ENCODE assay signal across 11 cellular contexts in the genomic region with DNA sequence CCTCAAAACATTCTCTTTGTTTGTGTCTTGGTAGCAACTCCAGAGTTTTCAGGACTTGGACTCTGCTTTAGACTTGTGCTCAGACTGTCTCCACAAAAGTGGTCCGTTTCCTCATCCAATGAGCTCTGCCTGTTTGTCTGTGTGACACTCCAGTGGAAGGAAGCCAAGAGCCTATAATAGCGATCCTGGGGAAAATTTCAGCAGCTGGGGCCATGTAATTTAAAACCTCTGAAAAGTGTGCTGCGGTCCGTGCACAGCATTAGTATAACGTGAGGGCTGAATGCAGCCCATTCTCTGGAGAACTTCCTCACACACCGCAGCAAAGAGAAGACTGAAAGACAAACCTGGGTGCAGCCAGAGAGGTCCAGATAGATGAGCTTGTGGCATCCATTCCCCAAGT. TPM values are rescaled to one million over a fixed set of nuclear protein-coding genes. Genes with fewer than 3 reads are reported as not detected.
DNase-seq lines count a peak whose midpoint lies in the region; ATAC-seq and TF ChIP-seq lines count a peak whose summit lies in the region.
"Had no signal": no experiment of that assay in that cellular context is flagged by ENCODE, and none has a peak within 500 bp of the region (broad histone marks: within the 10 kb centered on the region; RNA-seq: fewer than 3 reads in every experiment).

A gene with protein sequence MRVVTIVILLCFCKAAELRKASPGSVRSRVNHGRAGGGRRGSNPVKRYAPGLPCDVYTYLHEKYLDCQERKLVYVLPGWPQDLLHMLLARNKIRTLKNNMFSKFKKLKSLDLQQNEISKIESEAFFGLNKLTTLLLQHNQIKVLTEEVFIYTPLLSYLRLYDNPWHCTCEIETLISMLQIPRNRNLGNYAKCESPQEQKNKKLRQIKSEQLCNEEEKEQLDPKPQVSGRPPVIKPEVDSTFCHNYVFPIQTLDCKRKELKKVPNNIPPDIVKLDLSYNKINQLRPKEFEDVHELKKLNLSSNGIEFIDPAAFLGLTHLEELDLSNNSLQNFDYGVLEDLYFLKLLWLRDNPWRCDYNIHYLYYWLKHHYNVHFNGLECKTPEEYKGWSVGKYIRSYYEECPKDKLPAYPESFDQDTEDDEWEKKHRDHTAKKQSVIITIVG (plus strand): TSS at position 259 of the 400 bp plus-strand sequence. CDS start 20,914 bp downstream, outside the sequence.

- in situ Hi-C loops in mammary epithelial cell (cut with MboI; ENCODE audit: low sequenced_read_pairs in 2 of 2): no loop called here

- 17 to 19% (median 18%) methylated on average over 6 of the region's 6 CpGs for WGBS in heart left ventricle, 4 donors
- WGBS in mammary epithelial cell (ENCODE audit: low coverage, missing lambda C conversion rate): 90% methylated on average over 6 of the region's 6 CpGs

- H3K27ac ChIP-seq in heart left ventricle (peak within 1 kb of the TSS in 11 of 12 donors; percentile 2 to 66 (median 58)), mammary epithelial cell (ENCODE audit: insufficient read depth, low read depth, low read length) (no peak within 1 kb of the TSS)

- no peak for TF ChIP-seq POLR2A in heart left ventricle (IDR thresholded peaks at IDR 0.05)

- peak; percentile 25 to 53 (median 44) for ATAC-seq in heart left ventricle
- ATAC-seq in omental fat pad (ENCODE audit: low FRiP score): no peak

- BruUV-seq in mammary epithelial cell (replicated peaks; lab: Mats Ljungman, UMichigan): no TSS peak

- H3K9ac ChIP-seq in mammary epithelial cell (ENCODE audit: insufficient read depth, low read length): no peak within 1 kb of the TSS

- H3K4me3 ChIP-seq in HFF-Myc (replicated peaks; ENCODE audit: low read depth, low read length) (peak within 1 kb of the TSS; percentile 43), heart left ventricle (peak within 1 kb of the TSS in 10 of 12 donors; percentile 5 to 63 (median 43)), mammary epithelial cell (replicated peaks in 1 of 3; ENCODE audit: insufficient read depth in 1 of 3, low read depth in 2 of 3, low read length in 3 of 3) (no peak within 1 kb of the TSS)

- H3K27me3 ChIP-seq in heart left ventricle (no peaks in the 10 kb centered on the region), mammary epithelial cell (ENCODE audit: insufficient read depth, low read length) (no peaks in the 10 kb centered on the region)

- no peak for TF ChIP-seq CTCF in HFF-Myc (IDR thresholded peaks at IDR 0.05; ENCODE audit: low read depth, low read length, missing control alignments)
- TF ChIP-seq CTCF in heart left ventricle (IDR thresholded peaks at IDR 0.05): no peak
- no peak for TF ChIP-seq CTCF in omental fat pad (IDR thresholded peaks at IDR 0.05)
- no peak for TF ChIP-seq CTCF in mammary epithelial cell (conservative IDR thresholded peaks at IDR 0.05 in 1 of 2, IDR thresholded peaks at IDR 0.05 in 1 of 2; ENCODE audit: extremely low read depth in 1 of 2, insufficient read depth in 1 of 2, low read depth in 1 of 2, low read length in 2 of 2)

- H3K4me2 ChIP-seq in mammary epithelial cell (ENCODE audit: insufficient read depth, low read depth, low read length): no peak within 1 kb of the TSS

- intact Hi-C loops in heart left ventricle (cut with DNase I) (loop anchor here in 1 of 10 donors (10.0 kb wide), 1 partner anchor 82 kb away; no protein-coding TSS in a partner anchor), mammary epithelial cell (cut with micrococcal nuclease) (no loop called here)

- CTCF ChIA-PET in mammary epithelial cell (lab: Charles Lee; ENCODE audit: low non-redundant PET): no interaction called here

- H3K36me3 ChIP-seq in heart left ventricle: no peaks in the 10 kb centered on the region
- no peaks in the 10 kb centered on the region for H3K36me3 ChIP-seq in mammary epithelial cell (ENCODE audit: insufficient read depth, low read length)

- H3K9me3 ChIP-seq in heart left ventricle (peaks cover 0 to 7% (median 0%) of the 10 kb centered on the region in 12 donors), mammary epithelial cell (replicated peaks; ENCODE audit: insufficient read depth, low read length) (no peaks in the 10 kb centered on the region)

- H3K4me1 ChIP-seq in heart left ventricle: peaks cover 0 to 27% (median 6%) of the 10 kb centered on the region in 12 donors
- H3K4me1 ChIP-seq in mammary epithelial cell (ENCODE audit: insufficient read depth, low read length): peaks cover 14% of the 10 kb centered on the region

- no peaks in the 10 kb centered on the region for H4K20me1 ChIP-seq in mammary epithelial cell (ENCODE audit: insufficient read depth, low read length)

- dilution Hi-C loops in mammary epithelial cell (cut with HindIII; ENCODE audit: low sequenced_read_pairs): no loop called here

- H3K79me2 ChIP-seq in mammary epithelial cell (ENCODE audit: insufficient read depth, low read length): no peaks in the 10 kb centered on the region

- DNase-seq in HFF-Myc (ENCODE audit: extremely low read depth, low read depth) (peak; percentile 85), heart left ventricle (peak in 3 of 5 donors; percentile 34 to 51 (median 36)), smooth muscle cell of the brain vasculature (ENCODE audit: low read depth, low spot score) (peak; percentile 80), NCI-H1930 (lab: John Stamatoyannopoulos, UW) (no peak), omental fat pad (ENCODE audit: low spot score) (no peak), mammary epithelial cell (no peak)
- no peak for DNase-seq in activated CD8-positive, alpha-beta memory T cell treated with anti-CD3 and anti-CD28 coated beads, Interleukin-2, amount 50 U/mL, for 4 hours
- DNase-seq: activated CD4-positive, alpha-beta T cell treated with anti-CD3 and anti-CD28 coated beads, Interleukin-2, amount 10 ng/mL, durations not matched to agents 24 days and 14 days; H7; trophoblast cell had no signal

- H2AFZ ChIP-seq in mammary epithelial cell (ENCODE audit: low read depth, low read length): no peak within 1 kb of the TSS

TF ChIP-seq in PFSK-1, 5 proteins besides CTCF, POLR2A, EP300 and RAD21:
- TF ChIP-seq TAF1 (IDR thresholded peaks at IDR 0.05; ENCODE audit: borderline replicate concordance, insufficient read depth, low read length) (no peak), SIN3A (IDR thresholded peaks at IDR 0.05; ENCODE audit: borderline replicate concordance, insufficient read depth, low read length) (peak; percentile 19; the same call in 1 of the 2 replicates)

RNA-seq across cellular contexts. Expression of the gene that starts here (rescaled TPM):
- 2.6 TPM for polyA plus RNA-seq in PFSK-1 (2012; ENCODE audit: insufficient read length, low read depth)
- 10 to 100 TPM in 1 of 9 donors, 1 to 10 TPM in 6, under 1 TPM in 2; 0.72 to 10.8 (median 4.1) TPM for total RNA-seq in heart left ventricle
- polyA plus RNA-seq in heart left ventricle: 1 to 10 TPM; 1.4 to 2.8 TPM
- total RNA-seq in omental fat pad: 1 to 10 TPM in 2 of 4 donors, under 1 TPM in 1, not detected in 1; 0.69 to 3.2 (median 2.6) TPM
- total RNA-seq in mammary epithelial cell: under 1 TPM in 1 of 2 donors, not detected in 1; 0.47 TPM
- polyA plus RNA-seq in mammary epithelial cell: 0.12 TPM
- not detected for polyA minus RNA-seq in mammary epithelial cell
- total RNA-seq: activated CD4-positive, alpha-beta T cell treated with anti-CD3 and anti-CD28 coated beads, Interleukin-2, amount 10 ng/mL, durations not matched to agents 24 days and 14 days had no signal

Comparison
In these comparisons a context has a peak if more than half of its experiments do, and no peak if none do; other contexts are left out.
1. DNase-seq: peak in HFF-Myc (single experiment), heart left ventricle (3 of 5) and smooth muscle cell of the brain vasculature (single experiment); none in NCI-H1930 (0 of 2), omental fat pad (single experiment), mammary epithelial cell (single experiment) and activated CD8-positive, alpha-beta memory T cell treated with anti-CD3 and anti-CD28 coated beads, Interleukin-2, amount 50 U/mL, for 4 hours (single experiment).
2. H3K4me3 ChIP-seq: peak in HFF-Myc (single experiment) and heart left ventricle (10 of 12); none in mammary epithelial cell (0 of 3).